Comparison of ENCODE assay signal across 11 cellular contexts in the genomic region with DNA sequence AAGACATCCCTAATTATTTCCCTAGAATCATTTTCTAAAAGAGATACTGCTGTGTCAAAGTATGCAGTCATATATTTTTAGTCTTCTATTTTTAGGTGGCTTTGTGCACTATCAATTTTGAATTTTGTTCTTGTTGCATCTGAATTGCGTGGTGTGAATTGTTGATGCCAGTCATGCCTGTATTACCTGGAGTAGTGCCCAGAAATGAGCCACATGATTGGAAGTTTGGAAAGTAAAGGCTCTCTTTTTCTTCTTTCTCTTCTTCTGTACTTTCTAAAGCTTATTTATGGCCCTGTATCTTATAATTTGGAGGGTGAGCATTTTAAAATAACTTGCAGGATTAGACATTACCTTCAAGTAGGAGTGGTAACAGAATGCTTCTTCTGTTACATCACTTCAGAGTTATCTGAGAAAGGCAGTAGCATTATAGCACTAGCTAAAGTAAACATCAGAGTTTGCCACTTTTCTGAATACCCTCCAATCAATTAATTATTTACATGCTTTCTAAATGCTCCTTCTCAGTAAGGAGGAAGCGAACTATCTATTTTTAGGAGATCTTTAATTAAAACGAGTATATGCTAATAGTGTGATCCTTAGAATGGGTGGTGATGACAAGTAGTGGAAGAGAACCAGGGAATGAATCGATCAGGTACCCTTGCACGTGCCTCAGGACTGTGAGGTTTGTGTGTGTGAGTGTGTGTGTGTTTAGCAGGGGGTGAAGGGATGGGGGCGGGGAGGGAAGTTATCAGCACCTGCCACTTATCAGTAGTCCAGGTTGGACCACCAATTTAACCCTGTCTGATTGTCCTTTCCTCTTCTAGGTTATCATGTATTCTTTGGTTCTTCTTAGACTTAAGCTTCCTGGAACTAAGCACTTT.
DNase-seq lines count a peak whose midpoint lies in the region; ATAC-seq, FAIRE-seq and TF ChIP-seq lines count a peak whose summit lies in the region.
"Had no signal": no experiment of that assay in that cellular context is flagged by ENCODE, and none has a peak within 500 bp of the region (broad histone marks: within the 10 kb centered on the region; RNA-seq: fewer than 3 reads in every experiment).

No MANE protein-coding gene starts in this region.

- H3K9me3 ChIP-seq in psoas muscle, result no peaks in the 10 kb centered on the region
- no peaks in the 10 kb centered on the region for H3K9me3 ChIP-seq in MM.1S (replicated peaks; ENCODE audit: insufficient read depth, low read length)
- H3K9me3 ChIP-seq in upper lobe of left lung, result no peaks in the 10 kb centered on the region
- H3K9me3 ChIP-seq: lower lobe of right lung had no signal

- no peaks in the 10 kb centered on the region for H4K20me1 ChIP-seq in MM.1S (ENCODE audit: insufficient read depth, low read length)

- H3K9me2 ChIP-seq in MM.1S (replicated peaks; ENCODE audit: insufficient read depth, low read length), result no peaks in the 10 kb centered on the region

- peak in 3 of 4 donors; percentile 25 to 57 (median 47) for ATAC-seq in psoas muscle
- ATAC-seq in upper lobe of left lung (ENCODE audit: low FRiP score in 2 of 2), result no peak
- ATAC-seq: lower lobe of right lung had no signal

- H3K36me3 ChIP-seq in psoas muscle (ENCODE audit: insufficient read depth in 1 of 2, low read depth in 1 of 2), result peaks cover 0 to 45% of the 10 kb centered on the region in 2 donors
- no peaks in the 10 kb centered on the region for H3K36me3 ChIP-seq in MM.1S (replicated peaks; ENCODE audit: insufficient read depth, low read length)
- peaks cover 0 to 6% (median 2%) of the 10 kb centered on the region in 4 donors for H3K36me3 ChIP-seq in upper lobe of left lung

- no peak overlapping the region for H3K9ac ChIP-seq in MM.1S (ENCODE audit: low read length)

- peak; percentile 83 for DNase-seq in DMS79 treated with DMSO at 0.1 percent for 48 hours (lab: John Stamatoyannopoulos, UW)
- peak; percentile 20 for DNase-seq in RCC 7860 (ENCODE audit: low spot score)
- DNase-seq in fibroblast of the aortic adventitia (ENCODE audit: low read depth), result peak; percentile 88
- DNase-seq in psoas muscle, result no peak
- no peak for DNase-seq in MM.1S
- DNase-seq in upper lobe of left lung, result no peak
- no peak for DNase-seq in NCI-H748 treated with DMSO at 0.1 percent for 48 hours (lab: John Stamatoyannopoulos, UW)
- no peak for DNase-seq in NCI-H1417 treated with DMSO at 0.1 percent for 48 hours (lab: John Stamatoyannopoulos, UW)
- DNase-seq: DMS 273 treated with DMSO at 0.1 percent for 48 hours, lower lobe of right lung, T-helper 2 cell had no signal

- 38 to 51% (median 46%) methylated on average over 6 of the region's 6 CpGs for WGBS in psoas muscle, 3 donors
- 66 to 76% methylated on average over 6 of the region's 6 CpGs for WGBS in upper lobe of left lung, 2 donors

- H3K79me2 ChIP-seq in MM.1S (ENCODE audit: low read length), result no peaks in the 10 kb centered on the region

- intact Hi-C loops in psoas muscle (cut with DNase I), result no loop called here

- FAIRE-seq in RCC 7860 (lab: Jason Lieb, UNC), result peak; percentile 75

- TF ChIP-seq CTCF in fibroblast of the aortic adventitia (IDR thresholded peaks at IDR 0.05; ENCODE audit: insufficient read depth, low read length) (no peak), psoas muscle (IDR thresholded peaks at IDR 0.05) (no peak), MM.1S (IDR thresholded peaks at IDR 0.05; ENCODE audit: low read length) (no peak), upper lobe of left lung (IDR thresholded peaks at IDR 0.05) (no peak)

- H2AFZ ChIP-seq in MM.1S (ENCODE audit: low read length), result no peak overlapping the region

- H3F3A ChIP-seq in MM.1S (ENCODE audit: insufficient read depth, low read length), result no peaks in the 10 kb centered on the region

- H3K4me3 ChIP-seq in fibroblast of the aortic adventitia (ENCODE audit: low read depth, low read length), result no peak overlapping the region
- no peak overlapping the region for H3K4me3 ChIP-seq in psoas muscle
- no peak overlapping the region for H3K4me3 ChIP-seq in MM.1S (ENCODE audit: low read length)
- H3K4me3 ChIP-seq in upper lobe of left lung, result no peak overlapping the region
- H3K4me3 ChIP-seq: lower lobe of right lung had no signal

- peak overlapping the region; percentile 81 for H3K27ac ChIP-seq in psoas muscle
- no peak overlapping the region for H3K27ac ChIP-seq in MM.1S (ENCODE audit: low read length)
- no peak overlapping the region for H3K27ac ChIP-seq in upper lobe of left lung
- H3K27ac ChIP-seq: lower lobe of right lung had no signal

- no peaks in the 10 kb centered on the region for H3K27me3 ChIP-seq in psoas muscle (ENCODE audit: insufficient read depth in 3 of 3, low read length in 2 of 3)
- no peaks in the 10 kb centered on the region for H3K27me3 ChIP-seq in MM.1S (replicated peaks; ENCODE audit: insufficient read depth, low read length)
- no peaks in the 10 kb centered on the region for H3K27me3 ChIP-seq in upper lobe of left lung

- H3K4me2 ChIP-seq in MM.1S (ENCODE audit: low read depth, low read length), result no peak overlapping the region

- TF ChIP-seq POLR2A in upper lobe of left lung (IDR thresholded peaks at IDR 0.05), result no peak

- TF ChIP-seq EP300 in upper lobe of left lung (IDR thresholded peaks at IDR 0.05), result no peak

- H3K4me1 ChIP-seq in psoas muscle (peaks cover 90% of the 10 kb centered on the region), MM.1S (ENCODE audit: low read length) (no peaks in the 10 kb centered on the region), upper lobe of left lung (peaks cover 4 to 12% (median 6%) of the 10 kb centered on the region in 4 donors)

Comparison
In these comparisons a context has a peak if more than half of its experiments do, and no peak if none do; other contexts are left out.
1. DNase-seq: peak in DMS79 treated with DMSO at 0.1 percent for 48 hours (single experiment), RCC 7860 (single experiment) and fibroblast of the aortic adventitia (single experiment); none in psoas muscle (0 of 2), MM.1S (single experiment), upper lobe of left lung (0 of 2), NCI-H748 treated with DMSO at 0.1 percent for 48 hours (single experiment) and NCI-H1417 treated with DMSO at 0.1 percent for 48 hours (single experiment).
2. ATAC-seq: peak in psoas muscle (3 of 4); none in upper lobe of left lung (0 of 2).